14 cellular contexts compared by ENCODE assay signal in the genomic region with DNA sequence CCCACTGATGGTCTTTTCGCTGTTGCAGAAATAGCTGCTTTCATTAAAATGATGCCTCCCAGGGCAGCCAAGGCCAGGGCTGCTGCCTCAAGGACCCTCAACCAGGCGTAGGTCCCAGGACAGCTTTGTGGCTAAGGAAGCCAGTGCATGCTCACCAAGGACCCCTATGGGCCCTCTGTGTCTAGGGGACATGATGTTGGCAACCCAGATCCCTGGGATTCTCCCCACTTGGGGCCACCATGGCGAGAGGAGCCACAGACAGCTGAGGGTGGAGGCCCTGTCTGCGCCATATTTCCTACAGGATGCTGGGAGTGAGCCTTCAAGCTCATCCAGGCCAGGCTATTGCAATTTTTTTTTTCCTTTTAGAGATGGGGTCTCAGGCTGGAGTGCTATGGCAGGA.
"Had no signal": no experiment of that assay in that cellular context is flagged by ENCODE, and none has a peak within 500 bp of the region (broad histone marks: within the 10 kb centered on the region; RNA-seq: fewer than 3 reads in every experiment).

No MANE protein-coding gene starts in this region.

- H3K4me3 ChIP-seq: mucosa of descending colon, right atrium auricular region, sigmoid colon, skin epidermis had no signal

- H3K27ac Mint-ChIP-seq: effector memory CD8-positive, alpha-beta T cell had no signal

- DNase-seq: effector memory CD8-positive, alpha-beta T cell; foreskin keratinocyte; hippocampal formation; kidney glomerular epithelial cell; mammary epithelial cell; mucosa of descending colon; sigmoid colon; stimulated activated CD4-positive, alpha-beta T cell treated with anti-CD3 and anti-CD28 coated beads, Interleukin-2, amount 100 ng/mL, for 48 hours; stimulated activated naive CD4-positive, alpha-beta T cell treated with Interleukin-2 at 50 U/mL for 16 hours; trophoblast cell had no signal

- H3K36me3 Mint-ChIP-seq: naive thymus-derived CD8-positive, alpha-beta T cell had no signal

- H3K27me3 ChIP-seq: foreskin keratinocyte, right atrium auricular region, sigmoid colon had no signal

- H3K9me3 Mint-ChIP-seq: effector memory CD8-positive, alpha-beta T cell; naive thymus-derived CD8-positive, alpha-beta T cell had no signal

- H3K9me3 ChIP-seq: mucosa of descending colon, neutrophil, right atrium auricular region, sigmoid colon had no signal

- H3K36me3 ChIP-seq: neutrophil, right atrium auricular region, sigmoid colon had no signal

- H3K27ac ChIP-seq: foreskin keratinocyte, neutrophil, sigmoid colon had no signal

- H3K4me3 Mint-ChIP-seq: effector memory CD8-positive, alpha-beta T cell; naive thymus-derived CD8-positive, alpha-beta T cell had no signal

- ATAC-seq: effector memory CD8-positive, alpha-beta T cell; foreskin keratinocyte; mucosa of descending colon; naive thymus-derived CD8-positive, alpha-beta T cell had no signal
